In genomic region chr21:43020177-43020576, GRCh38 we compare ENCODE assay signal across 18 cellular contexts. TPM values are rescaled to one million over a fixed set of nuclear protein-coding genes. Genes with fewer than 3 reads are reported as not detected.
DNase-seq lines count a peak whose midpoint lies in the region; ATAC-seq, FAIRE-seq and TF ChIP-seq lines count a peak whose summit lies in the region.
"Had no signal": no experiment of that assay in that cellular context is flagged by ENCODE, and none has a peak within 500 bp of the region (broad histone marks: within the 10 kb centered on the region; RNA-seq: fewer than 3 reads in every experiment).

No MANE protein-coding gene starts in this region.

- H3K79me2 ChIP-seq in DOHH2 (ENCODE audit: control insufficient read depth, low read length) = no peaks in the 10 kb centered on the region
- H3K79me2 ChIP-seq in OCI-LY1 (ENCODE audit: insufficient read depth, low read length) = no peaks in the 10 kb centered on the region
- no peaks in the 10 kb centered on the region for H3K79me2 ChIP-seq in H1 (ENCODE audit: control insufficient read depth in 1 of 2, insufficient read depth in 2 of 2, low read length in 2 of 2)

- no peak overlapping the region for H2AK5ac ChIP-seq in H1 (ENCODE audit: low read depth, low read length)

- H3K56ac ChIP-seq in H1 (replicated peaks; ENCODE audit: insufficient read length, low read depth, low read length) = no peak overlapping the region

- no peak overlapping the region for H3K23ac ChIP-seq in H1 (ENCODE audit: insufficient read length)

- H3K27me3 ChIP-seq in DOHH2 (ENCODE audit: control insufficient read depth, low read length) (no peaks in the 10 kb centered on the region), OCI-LY1 (ENCODE audit: insufficient read depth, low read length) (no peaks in the 10 kb centered on the region), H1 (replicated peaks in 1 of 4; ENCODE audit: control insufficient read depth in 3 of 4, extremely low read depth in 1 of 4, insufficient read depth in 3 of 4, low read length in 3 of 4) (no peaks in the 10 kb centered on the region)

- no peaks in the 10 kb centered on the region for H3K27me3 Mint-ChIP-seq in T-helper 2 cell treated with Interferon-gamma antibody and Interleukin-4, amounts not matched to agents 5 μg/mL and 100 μg/mL, for 36 hours (ENCODE audit: low read depth)

- no peaks in the 10 kb centered on the region for H3K23me2 ChIP-seq in H1 (ENCODE audit: low read depth, low read length)

- no peak overlapping the region for H2BK120ac ChIP-seq in H1 (replicated peaks; ENCODE audit: low read depth, low read length)

- peaks cover 4% of the 10 kb centered on the region for H3K4me1 Mint-ChIP-seq in T-helper 2 cell treated with Interferon-gamma antibody and Interleukin-4, amounts not matched to agents 5 μg/mL and 100 μg/mL, for 36 hours (ENCODE audit: low read depth)

- TF ChIP-seq EP300 in H1 (IDR thresholded peaks at IDR 0.05; ENCODE audit: borderline replicate concordance in 1 of 2, low read depth in 2 of 2, low read length in 2 of 2) = no peak

- H3K36me3 ChIP-seq in DOHH2 (ENCODE audit: control insufficient read depth, low read length) (peaks cover 37% of the 10 kb centered on the region), OCI-LY1 (ENCODE audit: insufficient read depth, low read length) (peaks cover 25% of the 10 kb centered on the region), H1 (ENCODE audit: control insufficient read depth in 2 of 4, insufficient read depth in 4 of 4, low read length in 3 of 4) (peaks cover 5 to 30% (median 8%) of the 10 kb centered on the region in 4 experiments; a peak in 6 of 8 replicates)

- no peaks in the 10 kb centered on the region for H3K9me3 ChIP-seq in DOHH2 (ENCODE audit: control insufficient read depth, insufficient read depth, low read length)
- H3K9me3 ChIP-seq in OCI-LY1 (ENCODE audit: low read length) = no peaks in the 10 kb centered on the region
- no peaks in the 10 kb centered on the region for H3K9me3 ChIP-seq in H1 (ENCODE audit: insufficient read depth in 2 of 2, low read depth in 1 of 2, low read length in 1 of 2)
- H3K9me3 ChIP-seq: SK-N-SH had no signal

- H2BK12ac ChIP-seq in H1 (ENCODE audit: low read depth, low read length) = no peak overlapping the region

- DNase-seq in H1 (ENCODE audit: low read depth in 1 of 2, low spot score in 2 of 2) (no peak), NCI-H1092 treated with DMSO at 0.1 percent for 48 hours (lab: John Stamatoyannopoulos, UW) (no peak)
- no peak for DNase-seq in T-helper 2 cell treated with Interferon-gamma antibody and Interleukin-4, amounts not matched to agents 5 μg/mL and 100 μg/mL, for 36 hours (ENCODE audit: low spot score)
- DNase-seq: NCI-H1105, NCI-H1436 treated with DMSO at 0.1 percent for 48 hours, NCI-H1930, NCI-H2227 treated with DMSO at 0.1 percent for 48 hours, NCI-H69, SK-N-SH, SW 1271 had no signal

- no peaks in the 10 kb centered on the region for H3K9me2 ChIP-seq in DOHH2 (replicated peaks; ENCODE audit: control insufficient read depth, low read length)
- H3K9me2 ChIP-seq in OCI-LY1 (ENCODE audit: low read depth, low read length) = no peaks in the 10 kb centered on the region
- H3K9me2 ChIP-seq: SK-N-SH had no signal

- peak overlapping the region; percentile 4; the same call in 1 of the 2 replicates for H2BK5ac ChIP-seq in H1 (ENCODE audit: low read depth, low read length)

- no peaks in the 10 kb centered on the region for H4K20me1 ChIP-seq in DOHH2 (ENCODE audit: control insufficient read depth, insufficient read depth, low read depth, low read length)
- H4K20me1 ChIP-seq in OCI-LY1 (ENCODE audit: insufficient read depth, low read length) = no peaks in the 10 kb centered on the region
- H4K20me1 ChIP-seq in H1 (replicated peaks in 1 of 2; ENCODE audit: control insufficient read depth in 1 of 2, insufficient read depth in 2 of 2, low read length in 2 of 2) = no peaks in the 10 kb centered on the region

- no peak overlapping the region for H4K91ac ChIP-seq in H1 (replicated peaks; ENCODE audit: insufficient read length, low read length)

- H3K4me3 ChIP-seq in DOHH2 (ENCODE audit: low read length) (peak overlapping the region; percentile 45), OCI-LY1 (ENCODE audit: low read depth, low read length, poor library complexity, severe bottlenecking) (no peak overlapping the region), H1 (ENCODE audit: extremely low read depth in 1 of 4, insufficient read depth in 2 of 4, low read depth in 3 of 4, low read length in 4 of 4) (no peak overlapping the region)

- peak overlapping the region; percentile 72; the same call in 1 of the 2 replicates for H2BK20ac ChIP-seq in H1 (ENCODE audit: low read length)

- H3K4me1 ChIP-seq in DOHH2 (ENCODE audit: control insufficient read depth, low read length) = peaks cover 54% of the 10 kb centered on the region
- peaks cover 68% of the 10 kb centered on the region for H3K4me1 ChIP-seq in OCI-LY1 (ENCODE audit: insufficient read depth, low read length, severe bottlenecking)
- 0 out of 7 replicates have a peak, but pooled peaks cover 0 to 2% (median 0%) of the 10 kb centered on the region in 4 experiments for H3K4me1 ChIP-seq in H1 (replicated peaks in 1 of 4; ENCODE audit: control insufficient read depth in 3 of 4, insufficient read depth in 4 of 4, low read length in 3 of 4)

- H3K27ac ChIP-seq in DOHH2 (ENCODE audit: low read depth, low read length) = peak overlapping the region; percentile 51
- H3K27ac ChIP-seq in OCI-LY1 (ENCODE audit: low read depth, low read length, poor library complexity, severe bottlenecking) = peak overlapping the region; percentile 92
- H3K27ac ChIP-seq in H1 (ENCODE audit: low read depth, low read length) = no peak overlapping the region

- no peak overlapping the region for H3K4me3 Mint-ChIP-seq in T-helper 2 cell treated with Interferon-gamma antibody and Interleukin-4, amounts not matched to agents 5 μg/mL and 100 μg/mL, for 36 hours
- H3K4me3 Mint-ChIP-seq: T-helper 1 cell treated with Interleukin-12 subunit alpha and Interleukin-12 subunit beta and Interleukin-4 antibody, amounts not matched to agents 30 μg/mL and 1 μg/mL, for 36 hours had no signal

- H3K18ac ChIP-seq in H1 (ENCODE audit: extremely low read depth, low read length) = no peak overlapping the region

- no peak overlapping the region for H3K4ac ChIP-seq in H1 (replicated peaks; ENCODE audit: insufficient read length, low read depth, low read length)

- no peak for FAIRE-seq in H1 (lab: Jason Lieb, UNC)
- FAIRE-seq: G401.6, RCC 7860 had no signal

- CTCF ChIA-PET in H1 (lab: Charles Lee; ENCODE audit: partially characterized antibody) = no interaction called here

- H3K9ac ChIP-seq in OCI-LY1 (ENCODE audit: low read length) (peak overlapping the region; percentile 46; the same call in 1 of the 2 replicates), H1 (replicated peaks in 1 of 4; ENCODE audit: extremely low read depth in 1 of 4, low read depth in 3 of 4, low read length in 3 of 4) (no peak overlapping the region)
- H3K9ac ChIP-seq: SK-N-SH had no signal

- H3K36me3 Mint-ChIP-seq in T-helper 2 cell treated with Interferon-gamma antibody and Interleukin-4, amounts not matched to agents 5 μg/mL and 100 μg/mL, for 36 hours (ENCODE audit: low read depth) = peaks cover 14% of the 10 kb centered on the region

- H3F3A ChIP-seq in DOHH2 (ENCODE audit: control insufficient read depth, insufficient read depth) (peaks cover 3% of the 10 kb centered on the region; the same call in 1 of the 2 replicates), OCI-LY1 (ENCODE audit: insufficient read depth, low read length) (no peaks in the 10 kb centered on the region)

- no peak for TF ChIP-seq POLR2A in H1 (IDR thresholded peaks at IDR 0.05; ENCODE audit: control extremely low read depth in 1 of 2, low read depth in 2 of 2, low read length in 2 of 2)

- H3K4me2 ChIP-seq in DOHH2 (ENCODE audit: low read length) (peak overlapping the region; percentile 61), OCI-LY1 (ENCODE audit: low read length) (peak overlapping the region; percentile 13; the same call in 1 of the 2 replicates), H1 (ENCODE audit: insufficient read depth in 1 of 2, low read depth in 2 of 2, low read length in 2 of 2) (no peak overlapping the region)
- H3K4me2 ChIP-seq: SK-N-SH had no signal

- peak overlapping the region; percentile 84; the same call in 1 of the 2 replicates for H4K8ac ChIP-seq in H1 (ENCODE audit: extremely low read depth, insufficient read depth, low read length)

- no peak for ATAC-seq in GM18873 (IDR thresholded peaks at IDR 0.05; ENCODE audit: low FRiP score, unreplicated experiment)
- ATAC-seq in HG02642 (IDR thresholded peaks at IDR 0.05; ENCODE audit: poor library complexity, unreplicated experiment) = no peak

- TF ChIP-seq CTCF in DOHH2 (IDR thresholded peaks at IDR 0.05; ENCODE audit: low read depth, low read length, poor library complexity, severe bottlenecking) = no peak
- TF ChIP-seq CTCF in OCI-LY1 (IDR thresholded peaks at IDR 0.05; ENCODE audit: low read length) = no peak
- TF ChIP-seq CTCF in H1 (IDR thresholded peaks at IDR 0.05; ENCODE audit: control extremely low read depth in 1 of 3, insufficient read depth in 1 of 3, low read depth in 1 of 3, low read length in 3 of 3) = no peak

- H2AFZ ChIP-seq in OCI-LY1 (ENCODE audit: low read length) (no peak overlapping the region), H1 (ENCODE audit: low read length) (no peak overlapping the region)

- no peak overlapping the region for H2BK15ac ChIP-seq in H1 (ENCODE audit: low read length)

- H3K79me1 ChIP-seq in H1 (ENCODE audit: low read depth, low read length) = peaks cover 2% of the 10 kb centered on the region; the same call in 1 of the 2 replicates

- WGBS in H1 (ENCODE audit: extremely low coverage in 1 of 2, insufficient coverage in 1 of 2, insufficient read length in 1 of 2, insufficient replicate concordance in 2 of 2, low coverage in 1 of 2, low lambda C conversion rate in 2 of 2, missing lambda C conversion rate in 1 of 2), 2 experiments = 88% methylated on average over 13 of the region's 13 CpGs; no CpG with 5 or more reads in 1 of the 2 experiments

- POLR2A ChIA-PET in H1 (lab: Charles Lee; ENCODE audit: partially characterized antibody) = no interaction called here

- no peak overlapping the region for H3K14ac ChIP-seq in H1 (ENCODE audit: insufficient read length)

- TF ChIP-seq RAD21 in H1 (IDR thresholded peaks at IDR 0.05 in 1 of 2, conservative IDR thresholded peaks at IDR 0.05 in 1 of 2; ENCODE audit: low read depth in 2 of 2, low read length in 2 of 2) = no peak

- no peak overlapping the region for H4K5ac ChIP-seq in H1 (ENCODE audit: insufficient read length, low read depth, low read length)

- H3K27ac Mint-ChIP-seq in T-helper 2 cell treated with Interferon-gamma antibody and Interleukin-4, amounts not matched to agents 5 μg/mL and 100 μg/mL, for 36 hours = no peak overlapping the region
- H3K27ac Mint-ChIP-seq: T-helper 1 cell treated with Interleukin-12 subunit alpha and Interleukin-12 subunit beta and Interleukin-4 antibody, amounts not matched to agents 30 μg/mL and 1 μg/mL, for 36 hours had no signal

- no peaks in the 10 kb centered on the region for H3K9me3 Mint-ChIP-seq in T-helper 2 cell treated with Interferon-gamma antibody and Interleukin-4, amounts not matched to agents 5 μg/mL and 100 μg/mL, for 36 hours
- H3K9me3 Mint-ChIP-seq: T-helper 1 cell treated with Interleukin-12 subunit alpha and Interleukin-12 subunit beta and Interleukin-4 antibody, amounts not matched to agents 30 μg/mL and 1 μg/mL, for 36 hours had no signal

RNA-seq across cellular contexts. Expression of gene PKNOX1, which starts 45.8 kb away (rescaled TPM):
- 31.3 and 31.9 TPM in 2 replicates for total RNA-seq in H1 (2021; fragmentation: NEBNext Ultra II Directional; extraction: Animal tissue kit (Norgen Biotek cat#: 25700))
- 20.4 and 30.7 TPM in 2 replicates for polyA plus RNA-seq in H1 (2011; rRNA removed)
- polyA plus RNA-seq in H1 (2011; cell fraction: cytosol; rRNA removed) = 36.3 TPM
- polyA plus RNA-seq in H1 (2011; cell fraction: nucleus; rRNA removed) = 27.8 TPM
- polyA plus RNA-seq in H1 (2012, experiment 1 of 2) = 15.7 to 22.7 TPM (median 18.7 TPM) in 4 replicates
- 5.0 TPM for polyA plus RNA-seq in H1 (2012, experiment 2 of 2)
- 10.9 TPM for polyA plus RNA-seq in H1 (2013, experiment 1 of 2)
- 9.7 TPM for polyA plus RNA-seq in H1 (2013, experiment 2 of 2)
- 56.6 and 90.5 TPM in 2 replicates for polyA minus RNA-seq in H1 (2011; rRNA and poly(A)+ RNA removed)
- polyA minus RNA-seq in H1 (2011; cell fraction: cytosol; rRNA and poly(A)+ RNA removed) = 19.1 TPM
- polyA minus RNA-seq in H1 (2011; cell fraction: nucleus; rRNA and poly(A)+ RNA removed) = 56.2 TPM

RNA-seq across cellular contexts. Expression of gene CBS, which starts 55.5 kb away (rescaled TPM):
- 418 and 455 TPM in 2 replicates for total RNA-seq in H1 (2021; fragmentation: NEBNext Ultra II Directional; extraction: Animal tissue kit (Norgen Biotek cat#: 25700))
- polyA plus RNA-seq in H1 (2011; rRNA removed) = 114 and 185 TPM in 2 replicates
- 274 TPM for polyA plus RNA-seq in H1 (2011; cell fraction: cytosol; rRNA removed)
- 1,292 TPM for polyA plus RNA-seq in H1 (2011; cell fraction: nucleus; rRNA removed)
- polyA plus RNA-seq in H1 (2012, experiment 1 of 2) = 283 to 357 TPM (median 342 TPM) in 4 replicates
- polyA plus RNA-seq in H1 (2012, experiment 2 of 2) = 183 TPM
- 179 TPM for polyA plus RNA-seq in H1 (2013, experiment 1 of 2)
- 168 TPM for polyA plus RNA-seq in H1 (2013, experiment 2 of 2)
- 129 and 138 TPM in 2 replicates for polyA minus RNA-seq in H1 (2011; rRNA and poly(A)+ RNA removed)
- 135 TPM for polyA minus RNA-seq in H1 (2011; cell fraction: cytosol; rRNA and poly(A)+ RNA removed)
- 361 TPM for polyA minus RNA-seq in H1 (2011; cell fraction: nucleus; rRNA and poly(A)+ RNA removed)
- total RNA-seq: HT-29 had no signal

Comparison
In these comparisons a context has a peak if more than half of its experiments do, and no peak if none do; other contexts are left out.
1. H3K4me2 ChIP-seq: peak in DOHH2 (single experiment) and OCI-LY1 (single experiment); none in H1 (0 of 2).